In genomic region chr14:68971411-68972035, GRCh38 we compare ENCODE assay signal across 16 cellular contexts. TPM values are rescaled to one million over a fixed set of nuclear protein-coding genes. Genes with fewer than 3 reads are reported as not detected.
DNase-seq lines count a peak whose midpoint lies in the region; ATAC-seq and TF ChIP-seq lines count a peak whose summit lies in the region.
"Had no signal": no experiment of that assay in that cellular context is flagged by ENCODE, and none has a peak within 500 bp of the region (broad histone marks: within the 10 kb centered on the region; RNA-seq: fewer than 3 reads in every experiment).

No MANE protein-coding gene starts in this region.

- ATAC-seq in activated CD8-positive, alpha-beta T cell treated with anti-CD3 and anti-CD28 coated beads for 36 hours = no peak
- no peak for ATAC-seq in activated CD8-positive, alpha-beta T cell treated with anti-CD3 and anti-CD28 coated beads, Interleukin-2, amount 10 ng/mL, durations not matched to agents 7 days and 5 days
- ATAC-seq in HG03097 (IDR thresholded peaks at IDR 0.05; ENCODE audit: low FRiP score, unreplicated experiment) (no peak), right cardiac atrium (no peak)

- peak overlapping the region; percentile 55 for H3K4me3 Mint-ChIP-seq in activated CD8-positive, alpha-beta T cell treated with anti-CD3 and anti-CD28 coated beads for 36 hours
- H3K4me3 Mint-ChIP-seq in activated CD8-positive, alpha-beta T cell treated with anti-CD3 and anti-CD28 coated beads, Interleukin-2, amount 10 ng/mL, durations not matched to agents 7 days and 5 days = no peak overlapping the region
- H3K4me3 Mint-ChIP-seq in mesothelial cell of epicardium = no peak overlapping the region
- no peak overlapping the region for H3K4me3 Mint-ChIP-seq in type B pancreatic cell
- H3K4me3 Mint-ChIP-seq: dendritic cell treated with granulocyte-macrophage colony-stimulating factor and Interleukin-4, amounts not matched to agents 40 ng/mL and 50 ng/mL, for 4 days had no signal

- H3K4me3 ChIP-seq in right cardiac atrium (ENCODE audit: low read length) = no peak overlapping the region
- H3K4me3 ChIP-seq: tibial nerve had no signal

- CTCF ChIA-PET in activated CD8-positive, alpha-beta T cell treated with anti-CD3 and anti-CD28 coated beads for 36 hours (lab: Charles Lee) = no interaction called here
- CTCF ChIA-PET in activated CD8-positive, alpha-beta T cell treated with anti-CD3 and anti-CD28 coated beads, Interleukin-2, amount 10 ng/mL, durations not matched to agents 7 days and 5 days (lab: Charles Lee) = interaction anchor here (1.2 kb wide), 1 partner anchor 60 kb away, joined by 3 read pairs; no protein-coding TSS in a partner anchor

- H3K9me3 ChIP-seq in right cardiac atrium (ENCODE audit: control insufficient read depth, low read length) = no peaks in the 10 kb centered on the region
- H3K9me3 ChIP-seq: tibial nerve had no signal

- no peaks in the 10 kb centered on the region for H3K27me3 ChIP-seq in right cardiac atrium (ENCODE audit: control insufficient read depth, insufficient read depth)
- H3K27me3 ChIP-seq: tibial nerve had no signal

- H3K4me1 ChIP-seq in right cardiac atrium (ENCODE audit: control insufficient read depth, insufficient read depth, low read length) = peaks cover 45% of the 10 kb centered on the region

- peaks cover 21% of the 10 kb centered on the region for H3K9me3 Mint-ChIP-seq in activated CD8-positive, alpha-beta T cell treated with anti-CD3 and anti-CD28 coated beads for 36 hours
- H3K9me3 Mint-ChIP-seq in activated CD8-positive, alpha-beta T cell treated with anti-CD3 and anti-CD28 coated beads, Interleukin-2, amount 10 ng/mL, durations not matched to agents 7 days and 5 days (ENCODE audit: insufficient read depth) = peaks cover 11% of the 10 kb centered on the region
- H3K9me3 Mint-ChIP-seq in mesothelial cell of epicardium (no peaks in the 10 kb centered on the region), type B pancreatic cell (no peaks in the 10 kb centered on the region)

- WGBS in right cardiac atrium = 78% methylated on average over 9 of the region's 9 CpGs

- peaks cover 85% of the 10 kb centered on the region for H3K4me1 Mint-ChIP-seq in activated CD8-positive, alpha-beta T cell treated with anti-CD3 and anti-CD28 coated beads for 36 hours (ENCODE audit: low read depth)
- H3K4me1 Mint-ChIP-seq in activated CD8-positive, alpha-beta T cell treated with anti-CD3 and anti-CD28 coated beads, Interleukin-2, amount 10 ng/mL, durations not matched to agents 7 days and 5 days (ENCODE audit: low read depth) = peaks cover 75% of the 10 kb centered on the region
- H3K4me1 Mint-ChIP-seq in mesothelial cell of epicardium = peaks cover 55% of the 10 kb centered on the region
- peaks cover 74% of the 10 kb centered on the region for H3K4me1 Mint-ChIP-seq in type B pancreatic cell (ENCODE audit: unreplicated experiment)

- H3K27ac ChIP-seq in angular gyrus (ENCODE audit: low read depth, low read length) (peak overlapping the region; percentile 9), right cardiac atrium (ENCODE audit: low read length) (no peak overlapping the region)

- peaks cover 64% of the 10 kb centered on the region for H3K36me3 Mint-ChIP-seq in activated CD8-positive, alpha-beta T cell treated with anti-CD3 and anti-CD28 coated beads for 36 hours (ENCODE audit: low read depth)
- H3K36me3 Mint-ChIP-seq in activated CD8-positive, alpha-beta T cell treated with anti-CD3 and anti-CD28 coated beads, Interleukin-2, amount 10 ng/mL, durations not matched to agents 7 days and 5 days (ENCODE audit: low read depth) = peaks cover 51% of the 10 kb centered on the region
- peaks cover 9% of the 10 kb centered on the region for H3K36me3 Mint-ChIP-seq in mesothelial cell of epicardium
- peaks cover 32% of the 10 kb centered on the region for H3K36me3 Mint-ChIP-seq in type B pancreatic cell

- TF ChIP-seq CTCF in activated CD8-positive, alpha-beta T cell treated with anti-CD3 and anti-CD28 coated beads for 36 hours (IDR thresholded peaks at IDR 0.05) = no peak
- TF ChIP-seq CTCF in mesothelial cell of epicardium (IDR thresholded peaks at IDR 0.05; ENCODE audit: unreplicated experiment) (no peak), type B pancreatic cell (conservative IDR thresholded peaks at IDR 0.05) (no peak)

- no peaks in the 10 kb centered on the region for H3K27me3 Mint-ChIP-seq in activated CD8-positive, alpha-beta T cell treated with anti-CD3 and anti-CD28 coated beads for 36 hours
- no peaks in the 10 kb centered on the region for H3K27me3 Mint-ChIP-seq in activated CD8-positive, alpha-beta T cell treated with anti-CD3 and anti-CD28 coated beads, Interleukin-2, amount 10 ng/mL, durations not matched to agents 7 days and 5 days (ENCODE audit: low read depth)
- no peaks in the 10 kb centered on the region for H3K27me3 Mint-ChIP-seq in mesothelial cell of epicardium (ENCODE audit: low read depth)
- H3K27me3 Mint-ChIP-seq in type B pancreatic cell = no peaks in the 10 kb centered on the region
- H3K27me3 Mint-ChIP-seq: dendritic cell treated with granulocyte-macrophage colony-stimulating factor and Interleukin-4, amounts not matched to agents 40 ng/mL and 50 ng/mL, for 4 days had no signal

- peak overlapping the region; percentile 84 for H3K27ac Mint-ChIP-seq in activated CD8-positive, alpha-beta T cell treated with anti-CD3 and anti-CD28 coated beads for 36 hours
- H3K27ac Mint-ChIP-seq in activated CD8-positive, alpha-beta T cell treated with anti-CD3 and anti-CD28 coated beads, Interleukin-2, amount 10 ng/mL, durations not matched to agents 7 days and 5 days = no peak overlapping the region
- H3K27ac Mint-ChIP-seq in mesothelial cell of epicardium (peak overlapping the region; percentile 51), type B pancreatic cell (peak overlapping the region; percentile 35)

- intact Hi-C loops in activated CD8-positive, alpha-beta T cell treated with anti-CD3 and anti-CD28 coated beads for 36 hours (cut with micrococcal nuclease) = no loop called here
- intact Hi-C loops in right cardiac atrium (cut with DNase I) = loop anchor here in 1 of 4 donors (10.0 kb wide), 1 partner anchor 57 kb away; no protein-coding TSS in a partner anchor

- no peak for DNase-seq in activated CD8-positive, alpha-beta T cell treated with anti-CD3 and anti-CD28 coated beads for 36 hours
- DNase-seq in activated CD8-positive, alpha-beta T cell treated with anti-CD3 and anti-CD28 coated beads, Interleukin-2, amount 10 ng/mL, durations not matched to agents 7 days and 5 days = no peak
- DNase-seq in mesothelial cell of epicardium (ENCODE audit: low spot score in 2 of 2, unreplicated experiment in 2 of 2) (no peak), type B pancreatic cell (ENCODE audit: extremely low spot score, unreplicated experiment) (no peak), right cardiac atrium (no peak), AG08395 (ENCODE audit: low spot score) (no peak)
- DNase-seq: ACHN, DMS153, foreskin melanocyte, NCI-H187 treated with DMSO at 0.1 percent for 48 hours, NCI-H774, SHP77 had no signal

- POLR2A ChIA-PET in activated CD8-positive, alpha-beta T cell treated with anti-CD3 and anti-CD28 coated beads for 36 hours (lab: Charles Lee) = no interaction called here
- POLR2A ChIA-PET in activated CD8-positive, alpha-beta T cell treated with anti-CD3 and anti-CD28 coated beads, Interleukin-2, amount 10 ng/mL, durations not matched to agents 7 days and 5 days (lab: Charles Lee) = no interaction called here

RNA-seq across cellular contexts. Expression of gene ACTN1, which starts 7.6 kb away (rescaled TPM):
- total RNA-seq in activated CD8-positive, alpha-beta T cell treated with anti-CD3 and anti-CD28 coated beads for 36 hours = 100 to 1,000 TPM; 214 TPM
- total RNA-seq in activated CD8-positive, alpha-beta T cell treated with anti-CD3 and anti-CD28 coated beads, Interleukin-2, amount 10 ng/mL, durations not matched to agents 7 days and 5 days = 10 to 100 TPM; 51.4 to 56.1 TPM
- 155 to 166 TPM (median 163 TPM) in 3 replicates for total RNA-seq in mesothelial cell of epicardium
- total RNA-seq in type B pancreatic cell (ENCODE audit: low replicate concordance) = 128 and 176 TPM in 2 replicates
- 100 to 1,000 TPM; 133 to 305 (median 171) TPM for total RNA-seq in right cardiac atrium
- 80.5 TPM for polyA plus RNA-seq in right cardiac atrium
